ENCODE assay signal across 1 cellular context in the genomic region with DNA sequence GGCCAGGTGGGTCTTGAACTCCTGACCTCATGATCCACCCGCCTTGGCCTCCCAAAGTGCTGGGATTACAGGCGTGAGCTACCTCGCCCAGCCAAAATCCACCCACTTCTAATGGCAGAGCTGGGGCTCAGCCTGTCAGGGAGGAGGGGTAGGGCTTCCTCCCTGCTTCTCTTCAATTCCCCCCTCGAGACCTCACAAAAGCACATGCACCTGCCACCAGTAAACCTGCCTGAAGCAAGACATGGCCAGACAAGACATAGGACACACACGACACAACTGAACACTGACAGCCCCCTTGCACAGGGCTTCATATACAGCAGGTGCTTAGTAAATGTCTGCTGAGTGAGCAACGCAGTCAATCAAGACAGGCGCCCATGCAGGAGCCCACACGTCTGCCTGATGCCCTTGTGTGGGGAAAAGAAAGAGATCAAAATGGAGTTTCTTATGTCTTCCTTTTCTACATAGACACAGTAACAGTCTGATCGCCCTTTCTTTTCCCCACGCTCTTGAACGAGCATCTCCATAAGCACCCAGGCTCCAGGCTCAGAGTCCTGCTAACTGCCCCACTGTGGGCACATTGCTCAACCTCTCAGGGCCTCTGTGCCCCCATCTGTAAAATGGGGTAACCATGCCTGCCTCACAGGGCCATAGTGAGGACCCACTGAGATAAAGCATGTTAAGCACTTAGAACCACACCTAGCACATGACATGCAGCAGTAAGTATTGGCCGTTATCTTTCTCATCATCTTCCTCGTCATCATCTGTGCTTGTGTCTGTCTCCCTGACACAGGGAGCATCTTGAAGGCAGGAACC.
TF ChIP-seq lines count a peak whose summit lies in the region.

No MANE protein-coding gene starts in this region.

TF ChIP-seq in K562, 482 proteins besides CTCF, POLR2A, EP300 and RAD21 (continued from another document and continues in another):
- peak; percentile 40; the same call in 1 of the 2 replicates for TF ChIP-seq CEBPB (tag; IDR thresholded peaks at IDR 0.05)
- TF ChIP-seq U2AF2 (optimal IDR thresholded peaks at IDR 0.05; ENCODE audit: low read depth, low read length), result no peak
- no peak for TF ChIP-seq MTA3 (IDR thresholded peaks at IDR 0.05; ENCODE audit: borderline replicate concordance)
- no peak for TF ChIP-seq KLF16 (IDR thresholded peaks at IDR 0.05)
- 0 out of 2 replicates have a peak, but pooled peaks have one; percentile 35 for TF ChIP-seq PTTG1 (tag; IDR thresholded peaks at IDR 0.05; ENCODE audit: low read depth)
- TF ChIP-seq MBD2 (IDR thresholded peaks at IDR 0.05; ENCODE audit: borderline replicate concordance, low read depth), result no peak
- TF ChIP-seq ZEB2 (IDR thresholded peaks at IDR 0.05), result peak; percentile 81; the same call in 1 of the 2 replicates
- TF ChIP-seq BMI1 (IDR thresholded peaks at IDR 0.05; ENCODE audit: low read length), result no peak
- TF ChIP-seq BRF1 (IDR thresholded peaks at IDR 0.05; ENCODE audit: borderline replicate concordance, extremely low read depth, insufficient read length), result no peak
- peak; percentile 97 for TF ChIP-seq CTBP1 (IDR thresholded peaks at IDR 0.05; ENCODE audit: borderline replicate concordance)
- TF ChIP-seq TEAD2 (tag; IDR thresholded peaks at IDR 0.05), result no peak
- TF ChIP-seq ZFP1 (CRISPR knock-in tag; IDR thresholded peaks at IDR 0.05), result no peak
- TF ChIP-seq, protein P1, sequence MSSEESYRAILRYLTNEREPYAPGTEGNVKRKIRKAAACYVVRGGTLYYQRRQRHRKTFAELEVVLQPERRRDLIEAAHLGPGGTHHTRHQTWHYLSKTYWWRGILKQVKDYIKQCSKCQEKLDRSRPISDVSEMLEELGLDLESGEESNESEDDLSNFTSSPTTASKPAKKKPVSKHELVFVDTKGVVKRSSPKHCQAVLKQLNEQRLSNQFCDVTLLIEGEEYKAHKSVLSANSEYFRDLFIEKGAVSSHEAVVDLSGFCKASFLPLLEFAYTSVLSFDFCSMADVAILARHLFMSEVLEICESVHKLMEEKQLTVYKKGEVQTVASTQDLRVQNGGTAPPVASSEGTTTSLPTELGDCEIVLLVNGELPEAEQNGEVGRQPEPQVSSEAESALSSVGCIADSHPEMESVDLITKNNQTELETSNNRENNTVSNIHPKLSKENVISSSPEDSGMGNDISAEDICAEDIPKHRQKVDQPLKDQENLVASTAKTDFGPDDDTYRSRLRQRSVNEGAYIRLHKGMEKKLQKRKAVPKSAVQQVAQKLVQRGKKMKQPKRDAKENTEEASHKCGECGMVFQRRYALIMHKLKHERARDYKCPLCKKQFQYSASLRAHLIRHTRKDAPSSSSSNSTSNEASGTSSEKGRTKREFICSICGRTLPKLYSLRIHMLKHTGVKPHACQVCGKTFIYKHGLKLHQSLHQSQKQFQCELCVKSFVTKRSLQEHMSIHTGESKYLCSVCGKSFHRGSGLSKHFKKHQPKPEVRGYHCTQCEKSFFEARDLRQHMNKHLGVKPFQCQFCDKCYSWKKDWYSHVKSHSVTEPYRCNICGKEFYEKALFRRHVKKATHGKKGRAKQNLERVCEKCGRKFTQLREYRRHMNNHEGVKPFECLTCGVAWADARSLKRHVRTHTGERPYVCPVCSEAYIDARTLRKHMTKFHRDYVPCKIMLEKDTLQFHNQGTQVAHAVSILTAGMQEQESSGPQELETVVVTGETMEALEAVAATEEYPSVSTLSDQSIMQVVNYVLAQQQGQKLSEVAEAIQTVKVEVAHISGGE (CRISPR knock-in tag; IDR thresholded peaks at IDR 0.05), result 0 out of 6 replicates have a peak, but pooled peaks of 1 of the 3 experiments have one; percentile 34
- TF ChIP-seq, protein P2, sequence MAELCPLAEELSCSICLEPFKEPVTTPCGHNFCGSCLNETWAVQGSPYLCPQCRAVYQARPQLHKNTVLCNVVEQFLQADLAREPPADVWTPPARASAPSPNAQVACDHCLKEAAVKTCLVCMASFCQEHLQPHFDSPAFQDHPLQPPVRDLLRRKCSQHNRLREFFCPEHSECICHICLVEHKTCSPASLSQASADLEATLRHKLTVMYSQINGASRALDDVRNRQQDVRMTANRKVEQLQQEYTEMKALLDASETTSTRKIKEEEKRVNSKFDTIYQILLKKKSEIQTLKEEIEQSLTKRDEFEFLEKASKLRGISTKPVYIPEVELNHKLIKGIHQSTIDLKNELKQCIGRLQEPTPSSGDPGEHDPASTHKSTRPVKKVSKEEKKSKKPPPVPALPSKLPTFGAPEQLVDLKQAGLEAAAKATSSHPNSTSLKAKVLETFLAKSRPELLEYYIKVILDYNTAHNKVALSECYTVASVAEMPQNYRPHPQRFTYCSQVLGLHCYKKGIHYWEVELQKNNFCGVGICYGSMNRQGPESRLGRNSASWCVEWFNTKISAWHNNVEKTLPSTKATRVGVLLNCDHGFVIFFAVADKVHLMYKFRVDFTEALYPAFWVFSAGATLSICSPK (IDR thresholded peaks at IDR 0.05; ENCODE audit: borderline replicate concordance), result no peak
- peak; percentile 52; the same call in 1 of the 2 replicates for TF ChIP-seq ZNF766 (CRISPR knock-in tag; conservative IDR thresholded peaks at IDR 0.05)
- TF ChIP-seq MCM3 (IDR thresholded peaks at IDR 0.05), result no peak
- no peak for TF ChIP-seq RB1 (IDR thresholded peaks at IDR 0.05; ENCODE audit: low read depth)
- no peak for TF ChIP-seq MAFK (IDR thresholded peaks at IDR 0.05; ENCODE audit: low read length)
- no peak for TF ChIP-seq ZNF561 (CRISPR knock-in tag; conservative IDR thresholded peaks at IDR 0.05)
- TF ChIP-seq XRCC3 (IDR thresholded peaks at IDR 0.05), result no peak
- TF ChIP-seq GATAD2A (IDR thresholded peaks at IDR 0.05), result no peak
- TF ChIP-seq, protein P3, sequence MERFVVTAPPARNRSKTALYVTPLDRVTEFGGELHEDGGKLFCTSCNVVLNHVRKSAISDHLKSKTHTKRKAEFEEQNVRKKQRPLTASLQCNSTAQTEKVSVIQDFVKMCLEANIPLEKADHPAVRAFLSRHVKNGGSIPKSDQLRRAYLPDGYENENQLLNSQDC (CRISPR knock-in tag; IDR thresholded peaks at IDR 0.05), result no peak
- TF ChIP-seq KAT2B (IDR thresholded peaks at IDR 0.05; ENCODE audit: low read depth, low read length), result no peak
- TF ChIP-seq, protein P4, sequence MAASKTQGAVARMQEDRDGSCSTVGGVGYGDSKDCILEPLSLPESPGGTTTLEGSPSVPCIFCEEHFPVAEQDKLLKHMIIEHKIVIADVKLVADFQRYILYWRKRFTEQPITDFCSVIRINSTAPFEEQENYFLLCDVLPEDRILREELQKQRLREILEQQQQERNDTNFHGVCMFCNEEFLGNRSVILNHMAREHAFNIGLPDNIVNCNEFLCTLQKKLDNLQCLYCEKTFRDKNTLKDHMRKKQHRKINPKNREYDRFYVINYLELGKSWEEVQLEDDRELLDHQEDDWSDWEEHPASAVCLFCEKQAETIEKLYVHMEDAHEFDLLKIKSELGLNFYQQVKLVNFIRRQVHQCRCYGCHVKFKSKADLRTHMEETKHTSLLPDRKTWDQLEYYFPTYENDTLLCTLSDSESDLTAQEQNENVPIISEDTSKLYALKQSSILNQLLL (CRISPR knock-in tag; IDR thresholded peaks at IDR 0.05; ENCODE audit: borderline replicate concordance), result no peak
- no peak for TF ChIP-seq TCF7 (IDR thresholded peaks at IDR 0.05; ENCODE audit: borderline replicate concordance)
- no peak for TF ChIP-seq KAT7 (CRISPR knock-in tag; IDR thresholded peaks at IDR 0.05; ENCODE audit: borderline replicate concordance)
- no peak for TF ChIP-seq ZNF41 (CRISPR knock-in tag; conservative IDR thresholded peaks at IDR 0.05)
- TF ChIP-seq ZNF282 (CRISPR knock-in tag; IDR thresholded peaks at IDR 0.05), result no peak
- TF ChIP-seq, protein P5, sequence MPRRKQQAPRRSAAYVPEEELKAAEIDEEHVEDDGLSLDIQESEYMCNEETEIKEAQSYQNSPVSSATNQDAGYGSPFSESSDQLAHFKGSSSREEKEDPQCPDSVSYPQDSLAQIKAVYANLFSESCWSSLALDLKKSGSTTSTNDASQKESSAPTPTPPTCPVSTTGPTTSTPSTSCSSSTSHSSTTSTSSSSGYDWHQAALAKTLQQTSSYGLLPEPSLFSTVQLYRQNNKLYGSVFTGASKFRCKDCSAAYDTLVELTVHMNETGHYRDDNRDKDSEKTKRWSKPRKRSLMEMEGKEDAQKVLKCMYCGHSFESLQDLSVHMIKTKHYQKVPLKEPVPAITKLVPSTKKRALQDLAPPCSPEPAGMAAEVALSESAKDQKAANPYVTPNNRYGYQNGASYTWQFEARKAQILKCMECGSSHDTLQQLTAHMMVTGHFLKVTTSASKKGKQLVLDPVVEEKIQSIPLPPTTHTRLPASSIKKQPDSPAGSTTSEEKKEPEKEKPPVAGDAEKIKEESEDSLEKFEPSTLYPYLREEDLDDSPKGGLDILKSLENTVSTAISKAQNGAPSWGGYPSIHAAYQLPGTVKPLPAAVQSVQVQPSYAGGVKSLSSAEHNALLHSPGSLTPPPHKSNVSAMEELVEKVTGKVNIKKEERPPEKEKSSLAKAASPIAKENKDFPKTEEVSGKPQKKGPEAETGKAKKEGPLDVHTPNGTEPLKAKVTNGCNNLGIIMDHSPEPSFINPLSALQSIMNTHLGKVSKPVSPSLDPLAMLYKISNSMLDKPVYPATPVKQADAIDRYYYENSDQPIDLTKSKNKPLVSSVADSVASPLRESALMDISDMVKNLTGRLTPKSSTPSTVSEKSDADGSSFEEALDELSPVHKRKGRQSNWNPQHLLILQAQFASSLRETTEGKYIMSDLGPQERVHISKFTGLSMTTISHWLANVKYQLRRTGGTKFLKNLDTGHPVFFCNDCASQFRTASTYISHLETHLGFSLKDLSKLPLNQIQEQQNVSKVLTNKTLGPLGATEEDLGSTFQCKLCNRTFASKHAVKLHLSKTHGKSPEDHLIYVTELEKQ (CRISPR knock-in tag; IDR thresholded peaks at IDR 0.05), result no peak
- TF ChIP-seq, protein P6, sequence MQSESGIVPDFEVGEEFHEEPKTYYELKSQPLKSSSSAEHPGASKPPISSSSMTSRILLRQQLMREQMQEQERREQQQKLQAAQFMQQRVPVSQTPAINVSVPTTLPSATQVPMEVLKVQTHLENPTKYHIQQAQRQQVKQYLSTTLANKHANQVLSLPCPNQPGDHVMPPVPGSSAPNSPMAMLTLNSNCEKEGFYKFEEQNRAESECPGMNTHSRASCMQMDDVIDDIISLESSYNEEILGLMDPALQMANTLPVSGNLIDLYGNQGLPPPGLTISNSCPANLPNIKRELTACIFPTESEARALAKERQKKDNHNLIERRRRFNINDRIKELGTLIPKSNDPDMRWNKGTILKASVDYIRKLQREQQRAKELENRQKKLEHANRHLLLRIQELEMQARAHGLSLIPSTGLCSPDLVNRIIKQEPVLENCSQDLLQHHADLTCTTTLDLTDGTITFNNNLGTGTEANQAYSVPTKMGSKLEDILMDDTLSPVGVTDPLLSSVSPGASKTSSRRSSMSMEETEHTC (IDR thresholded peaks at IDR 0.05), result no peak; the same call in 1 of the 2 replicates
- TF ChIP-seq, protein P7, sequence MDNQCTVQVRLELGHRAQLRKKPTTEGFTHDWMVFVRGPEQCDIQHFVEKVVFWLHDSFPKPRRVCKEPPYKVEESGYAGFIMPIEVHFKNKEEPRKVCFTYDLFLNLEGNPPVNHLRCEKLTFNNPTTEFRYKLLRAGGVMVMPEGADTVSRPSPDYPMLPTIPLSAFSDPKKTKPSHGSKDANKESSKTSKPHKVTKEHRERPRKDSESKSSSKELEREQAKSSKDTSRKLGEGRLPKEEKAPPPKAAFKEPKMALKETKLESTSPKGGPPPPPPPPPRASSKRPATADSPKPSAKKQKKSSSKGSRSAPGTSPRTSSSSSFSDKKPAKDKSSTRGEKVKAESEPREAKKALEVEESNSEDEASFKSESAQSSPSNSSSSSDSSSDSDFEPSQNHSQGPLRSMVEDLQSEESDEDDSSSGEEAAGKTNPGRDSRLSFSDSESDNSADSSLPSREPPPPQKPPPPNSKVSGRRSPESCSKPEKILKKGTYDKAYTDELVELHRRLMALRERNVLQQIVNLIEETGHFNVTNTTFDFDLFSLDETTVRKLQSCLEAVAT (IDR thresholded peaks at IDR 0.05), result no peak
- no peak for TF ChIP-seq RBFOX2 (IDR thresholded peaks at IDR 0.05; ENCODE audit: low read depth, low read length)
- no peak for TF ChIP-seq ZNF224 (CRISPR knock-in tag; IDR thresholded peaks at IDR 0.05)
- TF ChIP-seq SRSF7 (optimal IDR thresholded peaks at IDR 0.05; ENCODE audit: low read depth, low read length), result no peak
- no peak for TF ChIP-seq RFX5 (IDR thresholded peaks at IDR 0.05; ENCODE audit: low read depth, low read length)
- TF ChIP-seq, protein P8, sequence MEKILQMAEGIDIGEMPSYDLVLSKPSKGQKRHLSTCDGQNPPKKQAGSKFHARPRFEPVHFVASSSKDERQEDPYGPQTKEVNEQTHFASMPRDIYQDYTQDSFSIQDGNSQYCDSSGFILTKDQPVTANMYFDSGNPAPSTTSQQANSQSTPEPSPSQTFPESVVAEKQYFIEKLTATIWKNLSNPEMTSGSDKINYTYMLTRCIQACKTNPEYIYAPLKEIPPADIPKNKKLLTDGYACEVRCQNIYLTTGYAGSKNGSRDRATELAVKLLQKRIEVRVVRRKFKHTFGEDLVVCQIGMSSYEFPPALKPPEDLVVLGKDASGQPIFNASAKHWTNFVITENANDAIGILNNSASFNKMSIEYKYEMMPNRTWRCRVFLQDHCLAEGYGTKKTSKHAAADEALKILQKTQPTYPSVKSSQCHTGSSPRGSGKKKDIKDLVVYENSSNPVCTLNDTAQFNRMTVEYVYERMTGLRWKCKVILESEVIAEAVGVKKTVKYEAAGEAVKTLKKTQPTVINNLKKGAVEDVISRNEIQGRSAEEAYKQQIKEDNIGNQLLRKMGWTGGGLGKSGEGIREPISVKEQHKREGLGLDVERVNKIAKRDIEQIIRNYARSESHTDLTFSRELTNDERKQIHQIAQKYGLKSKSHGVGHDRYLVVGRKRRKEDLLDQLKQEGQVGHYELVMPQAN (IDR thresholded peaks at IDR 0.05; ENCODE audit: borderline replicate concordance), result no peak
- TF ChIP-seq, protein P9, sequence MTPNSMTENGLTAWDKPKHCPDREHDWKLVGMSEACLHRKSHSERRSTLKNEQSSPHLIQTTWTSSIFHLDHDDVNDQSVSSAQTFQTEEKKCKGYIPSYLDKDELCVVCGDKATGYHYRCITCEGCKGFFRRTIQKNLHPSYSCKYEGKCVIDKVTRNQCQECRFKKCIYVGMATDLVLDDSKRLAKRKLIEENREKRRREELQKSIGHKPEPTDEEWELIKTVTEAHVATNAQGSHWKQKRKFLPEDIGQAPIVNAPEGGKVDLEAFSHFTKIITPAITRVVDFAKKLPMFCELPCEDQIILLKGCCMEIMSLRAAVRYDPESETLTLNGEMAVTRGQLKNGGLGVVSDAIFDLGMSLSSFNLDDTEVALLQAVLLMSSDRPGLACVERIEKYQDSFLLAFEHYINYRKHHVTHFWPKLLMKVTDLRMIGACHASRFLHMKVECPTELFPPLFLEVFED (CRISPR knock-in tag; conservative IDR thresholded peaks at IDR 0.05), result no peak
- TF ChIP-seq BRCA1 (IDR thresholded peaks at IDR 0.05), result no peak
- TF ChIP-seq BRCA1 (CRISPR knock-in tag; IDR thresholded peaks at IDR 0.05), result no peak
- no peak for TF ChIP-seq MCM5 (IDR thresholded peaks at IDR 0.05; ENCODE audit: low read depth)
- 0 out of 2 replicates have a peak, but pooled peaks have one; percentile 25 for TF ChIP-seq DPF2 (IDR thresholded peaks at IDR 0.05)
- 0 out of 2 replicates have a peak, but pooled peaks have one; percentile 13 for TF ChIP-seq ARID1B (IDR thresholded peaks at IDR 0.05)
- no peak for TF ChIP-seq PML (IDR thresholded peaks at IDR 0.05; ENCODE audit: low read length)
- TF ChIP-seq, protein P10, sequence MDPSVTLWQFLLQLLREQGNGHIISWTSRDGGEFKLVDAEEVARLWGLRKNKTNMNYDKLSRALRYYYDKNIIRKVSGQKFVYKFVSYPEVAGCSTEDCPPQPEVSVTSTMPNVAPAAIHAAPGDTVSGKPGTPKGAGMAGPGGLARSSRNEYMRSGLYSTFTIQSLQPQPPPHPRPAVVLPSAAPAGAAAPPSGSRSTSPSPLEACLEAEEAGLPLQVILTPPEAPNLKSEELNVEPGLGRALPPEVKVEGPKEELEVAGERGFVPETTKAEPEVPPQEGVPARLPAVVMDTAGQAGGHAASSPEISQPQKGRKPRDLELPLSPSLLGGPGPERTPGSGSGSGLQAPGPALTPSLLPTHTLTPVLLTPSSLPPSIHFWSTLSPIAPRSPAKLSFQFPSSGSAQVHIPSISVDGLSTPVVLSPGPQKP (CRISPR knock-in tag; IDR thresholded peaks at IDR 0.05), result no peak
- TF ChIP-seq ZNF316 (IDR thresholded peaks at IDR 0.05), result no peak
